Comparison of ENCODE assay signal across 24 cellular contexts in the genomic region with DNA sequence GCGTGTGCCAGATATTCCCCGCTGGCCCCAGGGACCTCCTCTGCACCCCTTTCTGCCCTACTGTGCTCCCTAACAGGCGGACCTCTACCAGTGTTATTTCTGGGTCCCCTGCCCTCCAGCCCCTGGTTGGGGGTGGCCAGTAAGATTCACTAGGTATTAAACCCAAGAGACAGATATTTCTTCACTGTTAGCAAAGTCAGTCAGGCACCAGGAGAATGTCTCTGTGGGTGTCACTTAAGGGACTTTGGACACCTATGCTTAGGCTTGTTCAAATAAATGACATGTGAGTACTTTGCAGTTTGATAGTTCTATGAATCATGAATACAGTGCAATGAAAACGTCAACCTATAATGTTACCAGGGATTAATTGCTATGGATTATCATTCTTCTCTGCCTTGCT.
A peak's percentile ranks its signal among the peaks of the same experiment; 100 is the strongest.
DNase-seq lines count a peak whose midpoint lies in the region; ATAC-seq, FAIRE-seq and TF ChIP-seq lines count a peak whose summit lies in the region.
"Had no signal": no experiment of that assay in that cellular context is flagged by ENCODE, and none has a peak within 500 bp of the region (broad histone marks: within the 10 kb centered on the region; RNA-seq: fewer than 3 reads in every experiment).

No MANE protein-coding gene starts in this region.

- H2AFZ ChIP-seq in PC-3 (ENCODE audit: low read length) = no peak overlapping the region

- no peak for FAIRE-seq in small intestine (lab: Jason Lieb, UNC)
- FAIRE-seq: GM12892, GM18507, H54 had no signal

- POLR2A ChIA-PET in PC-3 (lab: Charles Lee; ENCODE audit: unreplicated experiment) = no interaction called here

- H3K9me2 ChIP-seq in PC-3 (replicated peaks; ENCODE audit: low read length) = no peaks in the 10 kb centered on the region

- TF ChIP-seq CTCF in PC-3 (conservative IDR thresholded peaks at IDR 0.05; ENCODE audit: low read depth, low read length) = no peak
- no peak for TF ChIP-seq CTCF in foreskin fibroblast (IDR thresholded peaks at IDR 0.05; ENCODE audit: low read depth, low read length)

- H3F3A ChIP-seq in PC-3 (ENCODE audit: low read length, unreplicated experiment) = no peaks in the 10 kb centered on the region

- H3K9ac ChIP-seq in PC-3 (ENCODE audit: low read length) = no peak overlapping the region

- H3K79me2 ChIP-seq in PC-3 (ENCODE audit: low read length) = no peaks in the 10 kb centered on the region

- CTCF ChIA-PET in PC-3 (lab: Charles Lee) = no interaction called here

- peaks cover 13% of the 10 kb centered on the region for H3K4me1 ChIP-seq in PC-3 (ENCODE audit: insufficient read depth, low read length)
- peaks cover 0 to 11% of the 10 kb centered on the region in 2 donors for H3K4me1 ChIP-seq in small intestine (ENCODE audit: control insufficient read depth in 2 of 2, insufficient read depth in 1 of 2, low read depth in 1 of 2, low read length in 1 of 2)

- no peaks in the 10 kb centered on the region for H4K20me1 ChIP-seq in PC-3 (ENCODE audit: low read length)

- intact Hi-C loops in PC-3 (cut with micrococcal nuclease) (no loop called here), left colon (cut with DNase I, micrococcal nuclease) (no loop called here)

- DNase-seq in HT-29 (ENCODE audit: low spot score) (peak; percentile 69), PC-3 (no peak), left colon (no peak), small intestine (peak; percentile 93), foreskin fibroblast (no peak), kidney tubule cell (ENCODE audit: low spot score) (no peak)
- DNase-seq: DMS153, HFFc6, Kasumi-1, NCI-H1105 treated with DMSO at 0.1 percent for 48 hours, NCI-H1694, NCI-H2107, NCI-H510A, NCI-H82, OCI-M1, SIG-M5, T-helper 1 cell had no signal

- no peaks in the 10 kb centered on the region for H3K27me3 ChIP-seq in PC-3 (ENCODE audit: low read length)
- H3K27me3 ChIP-seq in small intestine (ENCODE audit: control insufficient read depth in 2 of 2, insufficient read depth in 2 of 2, low read length in 2 of 2) = no peaks in the 10 kb centered on the region

- peak; percentile 41; the same call in 1 of the 2 replicates for ATAC-seq in PC-3
- ATAC-seq in left colon = peak; percentile 56
- no peak for ATAC-seq in HG03378 (IDR thresholded peaks at IDR 0.05; ENCODE audit: unreplicated experiment)
- ATAC-seq: SK-N-SH treated with all-trans-retinoic acid at 6 μM for 48 hours had no signal

- no TSS peak for BruUV-seq in PC-3 (replicated peaks; lab: Mats Ljungman, UMichigan)

- no peak overlapping the region for H3K4me2 ChIP-seq in PC-3 (ENCODE audit: low read length)

- H3K27ac ChIP-seq in PC-3 (ENCODE audit: low read length) = no peak overlapping the region
- H3K27ac ChIP-seq in small intestine (ENCODE audit: low read depth in 1 of 2, low read length in 1 of 2) = peak overlapping the region in 1 of 2 donors; percentile 86
- H3K27ac ChIP-seq: C4-2B, RWPE1 had no signal

- H3K4me3 ChIP-seq in PC-3 (ENCODE audit: low read length) (no peak overlapping the region), small intestine (ENCODE audit: low read depth in 1 of 2, low read length in 2 of 2) (no peak overlapping the region), foreskin fibroblast (ENCODE audit: low read depth in 1 of 2, low read length in 2 of 2) (no peak overlapping the region)

- 66 to 81% (median 76%) methylated on average over 4 of the region's 4 CpGs for WGBS in small intestine, 3 donors

- H3K9me3 ChIP-seq in PC-3 (ENCODE audit: low read length) (no peaks in the 10 kb centered on the region), small intestine (ENCODE audit: control insufficient read depth, low read depth) (no peaks in the 10 kb centered on the region)

- H3K36me3 ChIP-seq in PC-3 (ENCODE audit: low read depth, low read length) (no peaks in the 10 kb centered on the region), small intestine (ENCODE audit: control insufficient read depth in 2 of 2, insufficient read depth in 2 of 2, low read length in 2 of 2) (no peaks in the 10 kb centered on the region)

Comparison
In these comparisons a context has a peak if more than half of its experiments do, and no peak if none do; other contexts are left out.
1. DNase-seq: peak in HT-29 (single experiment) and small intestine (single experiment); none in PC-3 (single experiment), left colon (0 of 2), foreskin fibroblast (0 of 2) and kidney tubule cell (single experiment).